ENCODE assay signal across 31 cellular contexts in the genomic region with DNA sequence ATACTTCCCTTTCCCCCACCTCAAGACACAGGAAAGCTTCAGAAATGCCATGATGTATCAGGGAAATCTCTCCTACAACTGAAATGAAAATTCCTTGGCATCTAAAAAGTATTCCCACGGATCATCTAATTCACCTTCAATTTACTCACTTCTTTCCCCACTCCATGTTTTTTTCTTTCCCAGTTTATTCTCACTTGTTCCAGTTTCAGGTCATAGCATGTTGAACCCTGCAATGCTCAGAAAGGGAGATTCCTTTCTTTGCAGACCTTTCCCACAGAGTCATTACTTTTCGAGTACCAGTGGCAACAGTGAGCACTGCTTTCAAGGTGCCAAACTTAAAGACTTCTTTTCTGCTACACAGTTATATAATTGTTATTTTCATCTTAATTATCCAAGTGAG.
"Had no signal": no experiment of that assay in that cellular context is flagged by ENCODE, and none has a peak within 500 bp of the region (broad histone marks: within the 10 kb centered on the region; RNA-seq: fewer than 3 reads in every experiment).

No MANE protein-coding gene starts in this region.

- H3K4me3 Mint-ChIP-seq: effector memory CD8-positive, alpha-beta T cell; mesothelial cell of epicardium; naive B cell; nephron progenitor cell; stimulated activated naive B cell treated with anti-CD40 and anti-IgM and Interleukin-4, amounts not matched to agents 10 μg/mL and 1 μg/mL and 100 μg/mL, for 72 hours; stimulated activated naive CD8-positive, alpha-beta T cell treated with anti-CD3 and anti-CD28 coated beads, Interleukin-15, Interleukin-2, amounts not matched to agents 100 ng/mL and 50 ng/mL, for 24 hours had no signal

- H3K27ac Mint-ChIP-seq: effector memory CD8-positive, alpha-beta T cell; mesothelial cell of epicardium; nephron progenitor cell; stimulated activated naive B cell treated with anti-CD40 and anti-IgM and Interleukin-4, amounts not matched to agents 10 μg/mL and 1 μg/mL and 100 μg/mL, for 72 hours; stimulated activated naive CD8-positive, alpha-beta T cell treated with anti-CD3 and anti-CD28 coated beads, Interleukin-15, Interleukin-2, amounts not matched to agents 100 ng/mL and 50 ng/mL, for 24 hours had no signal

- H3K4me1 ChIP-seq: heart right ventricle, psoas muscle, right lobe of liver, upper lobe of right lung, uterus had no signal

- H3K4me3 ChIP-seq: coronary artery, heart right ventricle, lung, mucosa of descending colon, ovary, psoas muscle, right lobe of liver, suprapubic skin, transverse colon, upper lobe of right lung, uterus had no signal

- DNase-seq: dermis blood vessel endothelial cell; effector memory CD8-positive, alpha-beta T cell; foreskin melanocyte; glutamatergic neuron; heart right ventricle; hippocampal formation; islet precursor cell; left ventricle myocardium superior; mesenchymal stem cell; mucosa of descending colon; naive B cell; nephron progenitor cell; occipital lobe; ovary; posterior cingulate gyrus; psoas muscle; right lobe of liver; small intestine; stimulated activated CD4-positive, alpha-beta T cell treated with anti-CD3 and anti-CD28 coated beads, Interleukin-15, amount 100 ng/mL, for 24 hours; stimulated activated CD4-positive, alpha-beta T cell treated with anti-CD3 and anti-CD28 coated beads, Interleukin-2, amount 100 ng/mL, for 48 hours; stimulated activated naive B cell treated with anti-CD40 and anti-IgM and Interleukin-4, amounts not matched to agents 10 μg/mL and 1 μg/mL and 100 μg/mL, for 72 hours; transverse colon; upper lobe of right lung; uterus had no signal

- H3K4me1 Mint-ChIP-seq: nephron progenitor cell had no signal

- H3K27me3 Mint-ChIP-seq: effector memory CD8-positive, alpha-beta T cell; naive B cell; stimulated activated naive B cell treated with anti-CD40 and anti-IgM and Interleukin-4, amounts not matched to agents 10 μg/mL and 1 μg/mL and 100 μg/mL, for 72 hours; stimulated activated naive CD8-positive, alpha-beta T cell treated with anti-CD3 and anti-CD28 coated beads, Interleukin-15, Interleukin-2, amounts not matched to agents 100 ng/mL and 50 ng/mL, for 24 hours had no signal

- H3K36me3 Mint-ChIP-seq: mesothelial cell of epicardium had no signal

- H3K27ac ChIP-seq: coronary artery, epithelial cell of prostate, heart right ventricle, ovary, psoas muscle, right lobe of liver, suprapubic skin, transverse colon, upper lobe of right lung, uterus had no signal

- H3K27me3 ChIP-seq: heart right ventricle, ovary, right lobe of liver, suprapubic skin, transverse colon, upper lobe of right lung, uterus had no signal

- H3K9me3 ChIP-seq: heart right ventricle, mucosa of descending colon, ovary, psoas muscle, right lobe of liver, suprapubic skin, transverse colon, upper lobe of right lung, uterus had no signal

- H3K9me3 Mint-ChIP-seq: effector memory CD8-positive, alpha-beta T cell; mesothelial cell of epicardium; naive B cell; nephron progenitor cell; stimulated activated naive B cell treated with anti-CD40 and anti-IgM and Interleukin-4, amounts not matched to agents 10 μg/mL and 1 μg/mL and 100 μg/mL, for 72 hours; stimulated activated naive CD8-positive, alpha-beta T cell treated with anti-CD3 and anti-CD28 coated beads, Interleukin-15, Interleukin-2, amounts not matched to agents 100 ng/mL and 50 ng/mL, for 24 hours had no signal

- H3K36me3 ChIP-seq: heart right ventricle, ovary, right lobe of liver, suprapubic skin, transverse colon, upper lobe of right lung, uterus had no signal

- ATAC-seq: effector memory CD8-positive, alpha-beta T cell; esophagus mucosa; heart right ventricle; left ventricle myocardium superior; mucosa of descending colon; psoas muscle; right lobe of liver; stimulated activated naive B cell treated with anti-CD40 and anti-IgM and Interleukin-4, amounts not matched to agents 10 μg/mL and 1 μg/mL and 100 μg/mL, for 72 hours; upper lobe of right lung had no signal
